23 cellular contexts compared by ENCODE assay signal in genomic region chr3:178126686-178127085, GRCh38.
"Had no signal": no experiment of that assay in that cellular context is flagged by ENCODE, and none has a peak within 500 bp of the region (broad histone marks: within the 10 kb centered on the region; RNA-seq: fewer than 3 reads in every experiment).

No MANE protein-coding gene starts in this region.

- H3K9me3 ChIP-seq: mucosa of descending colon, ovary, prostate gland, spleen, tibial nerve, uterus had no signal

- H3K27me3 Mint-ChIP-seq: memory B cell; naive thymus-derived CD4-positive, alpha-beta T cell; stimulated activated naive CD8-positive, alpha-beta T cell treated with anti-CD3 and anti-CD28 coated beads, Interleukin-15, Interleukin-2, amounts not matched to agents 100 ng/mL and 50 ng/mL, for 24 hours; type B pancreatic cell had no signal

- DNase-seq: hypothalamus; immature natural killer cell; left ventricle myocardium inferior; midbrain; mucosa of descending colon; naive thymus-derived CD4-positive, alpha-beta T cell; ovary; retina; spleen; stimulated activated CD4-positive, alpha-beta T cell treated with anti-CD3 and anti-CD28 coated beads, Interleukin-4, amount 100 ng/mL, for 24 hours; stimulated activated naive CD4-positive, alpha-beta T cell; substantia nigra; uterus had no signal

- H3K27me3 ChIP-seq: ovary, spleen, tibial nerve, uterus had no signal

- H3K4me1 ChIP-seq: left ventricle myocardium inferior, prostate gland, spleen, tibial nerve, uterus had no signal

- H3K4me1 Mint-ChIP-seq: immature natural killer cell; memory B cell; stimulated activated effector memory CD8-positive, alpha-beta T cell treated with anti-CD3 and anti-CD28 coated beads, Interleukin-12 subunit alpha, Interleukin-12 subunit beta, amount 100 ng/mL, for 72 hours had no signal

- H3K36me3 ChIP-seq: left ventricle myocardium inferior, ovary, prostate gland, spleen, tibial nerve, uterus had no signal

- H3K36me3 Mint-ChIP-seq: immature natural killer cell; memory B cell; natural killer cell treated with Interleukin-12 subunit alpha and Interleukin-12 subunit beta and Interleukin-15 and Interleukin-18, amount 100 ng/mL, for 72 hours; stimulated activated effector memory CD8-positive, alpha-beta T cell treated with anti-CD3 and anti-CD28 coated beads, Interleukin-12 subunit alpha, Interleukin-12 subunit beta, amount 100 ng/mL, for 72 hours; type B pancreatic cell had no signal

- H3K27ac ChIP-seq: left ventricle myocardium inferior, ovary, prostate gland, skin epidermis, spleen, tibial nerve, uterus had no signal

- H3K9me3 Mint-ChIP-seq: immature natural killer cell; natural killer cell treated with Interleukin-12 subunit alpha and Interleukin-12 subunit beta and Interleukin-15 and Interleukin-18, amount 100 ng/mL, for 72 hours; stimulated activated effector memory CD8-positive, alpha-beta T cell treated with anti-CD3 and anti-CD28 coated beads, Interleukin-12 subunit alpha, Interleukin-12 subunit beta, amount 100 ng/mL, for 72 hours; stimulated activated naive CD8-positive, alpha-beta T cell treated with anti-CD3 and anti-CD28 coated beads, Interleukin-15, Interleukin-2, amounts not matched to agents 100 ng/mL and 50 ng/mL, for 24 hours; type B pancreatic cell had no signal

- H3K4me3 Mint-ChIP-seq: immature natural killer cell; memory B cell; naive thymus-derived CD4-positive, alpha-beta T cell; natural killer cell treated with Interleukin-12 subunit alpha and Interleukin-12 subunit beta and Interleukin-15 and Interleukin-18, amount 100 ng/mL, for 72 hours; stimulated activated effector memory CD8-positive, alpha-beta T cell treated with anti-CD3 and anti-CD28 coated beads, Interleukin-12 subunit alpha, Interleukin-12 subunit beta, amount 100 ng/mL, for 72 hours; stimulated activated naive CD8-positive, alpha-beta T cell treated with anti-CD3 and anti-CD28 coated beads, Interleukin-15, Interleukin-2, amounts not matched to agents 100 ng/mL and 50 ng/mL, for 24 hours; type B pancreatic cell had no signal

- H3K4me3 ChIP-seq: left ventricle myocardium inferior, mucosa of descending colon, ovary, prostate gland, skin epidermis, spleen, tibial nerve, uterus had no signal

- ATAC-seq: mucosa of descending colon; naive thymus-derived CD4-positive, alpha-beta T cell; natural killer cell treated with Interleukin-12 subunit alpha and Interleukin-12 subunit beta and Interleukin-15 and Interleukin-18, amount 100 ng/mL, for 72 hours; right cardiac atrium; sciatic nerve; stimulated activated effector memory CD8-positive, alpha-beta T cell treated with anti-CD3 and anti-CD28 coated beads, Interleukin-12 subunit alpha, Interleukin-12 subunit beta, amount 100 ng/mL, for 72 hours had no signal

- H3K27ac Mint-ChIP-seq: immature natural killer cell; memory B cell; naive thymus-derived CD4-positive, alpha-beta T cell; natural killer cell treated with Interleukin-12 subunit alpha and Interleukin-12 subunit beta and Interleukin-15 and Interleukin-18, amount 100 ng/mL, for 72 hours; stimulated activated effector memory CD8-positive, alpha-beta T cell treated with anti-CD3 and anti-CD28 coated beads, Interleukin-12 subunit alpha, Interleukin-12 subunit beta, amount 100 ng/mL, for 72 hours; stimulated activated naive CD8-positive, alpha-beta T cell treated with anti-CD3 and anti-CD28 coated beads, Interleukin-15, Interleukin-2, amounts not matched to agents 100 ng/mL and 50 ng/mL, for 24 hours; type B pancreatic cell had no signal
